In the genomic region with DNA sequence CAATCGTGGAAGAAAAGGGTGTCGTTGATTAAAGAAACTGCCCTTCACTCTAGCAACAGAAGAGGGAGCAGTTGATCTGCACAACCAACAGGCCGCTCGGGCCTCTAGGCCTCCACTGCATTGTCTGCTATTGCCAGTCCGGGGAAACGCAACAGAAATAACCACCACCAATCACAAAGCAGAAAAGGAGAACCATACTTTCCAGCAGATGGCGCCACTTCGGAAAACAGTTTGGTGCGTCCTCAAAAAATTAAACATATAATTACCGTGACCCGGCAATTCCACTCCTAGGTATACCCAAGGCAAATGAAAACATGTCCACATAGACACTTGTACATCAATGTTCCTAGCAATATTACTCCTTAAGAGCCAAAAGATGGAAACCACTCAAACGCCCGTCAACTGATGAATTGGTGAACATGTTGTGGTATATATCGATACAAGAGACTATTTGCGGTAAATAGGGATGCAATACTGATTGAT, we compare ENCODE assay signal across 8 cellular contexts.
A peak's percentile ranks its signal among the peaks of the same experiment; 100 is the strongest.
DNase-seq lines count a peak whose midpoint lies in the region; ATAC-seq, FAIRE-seq and TF ChIP-seq lines count a peak whose summit lies in the region.

No MANE protein-coding gene starts in this region.

- H2BK15ac ChIP-seq in neuronal stem cell (ENCODE audit: low read length), result no peak overlapping the region

- TF ChIP-seq CTCF in BE2C (IDR thresholded peaks at IDR 0.05; ENCODE audit: low read depth, low read length) (peak; percentile 93), WI38 (IDR thresholded peaks at IDR 0.05; ENCODE audit: low read depth, low read length) (peak; percentile 69), fibroblast of villous mesenchyme (IDR thresholded peaks at IDR 0.05; ENCODE audit: insufficient read depth, low read depth, low read length) (peak; percentile 93)

- no peak overlapping the region for H3K14ac ChIP-seq in neuronal stem cell (ENCODE audit: low read length)

- DNase-seq in BE2C, result peak; percentile 86
- DNase-seq in GM19239 (ENCODE audit: insufficient read length, low spot score), result peak; percentile 22
- peak; percentile 25 for DNase-seq in NCI-H2107 (lab: John Stamatoyannopoulos, UW)
- peak; percentile 92 for DNase-seq in fibroblast of villous mesenchyme (ENCODE audit: low read depth)
- peak; percentile 64 for DNase-seq in neuronal stem cell (ENCODE audit: low spot score)

- H3K4me3 ChIP-seq in BE2C (ENCODE audit: low read depth, low read length) (no peak overlapping the region), WI38 (ENCODE audit: low read depth, low read length) (no peak overlapping the region), fibroblast of villous mesenchyme (ENCODE audit: low read depth, low read length) (no peak overlapping the region), neuronal stem cell (ENCODE audit: low read length in 2 of 2) (no peak overlapping the region)

- H3K4me2 ChIP-seq in neuronal stem cell (ENCODE audit: insufficient read depth, low read length, poor library complexity, severe bottlenecking), result no peak overlapping the region

- H3K27me3 ChIP-seq in BE2C, result no peaks in the 10 kb centered on the region
- H3K27me3 ChIP-seq in neuronal stem cell (ENCODE audit: control insufficient read depth in 3 of 3, insufficient read depth in 3 of 3, low read depth in 1 of 3, low read length in 3 of 3), result peaks cover 0 to 3% (median 0%) of the 10 kb centered on the region in 3 experiments

- H2BK120ac ChIP-seq in neuronal stem cell (ENCODE audit: low read depth, low read length), result no peak overlapping the region

- no peak overlapping the region for H3K4ac ChIP-seq in neuronal stem cell (ENCODE audit: low read length)

- H3K23ac ChIP-seq in neuronal stem cell (ENCODE audit: low read depth, low read length, poor library complexity), result no peak overlapping the region

- no CpG with 5 or more reads among the region's 15 CpGs for WGBS in neuronal stem cell (ENCODE audit: extremely low coverage in 2 of 2, insufficient read length in 2 of 2, insufficient replicate concordance in 1 of 2), 2 donors

- no peak overlapping the region for H2AK5ac ChIP-seq in neuronal stem cell (ENCODE audit: low read depth, low read length)

- no peak for FAIRE-seq in GM19239 (lab: Jason Lieb, UNC)

- H3K4me1 ChIP-seq in BE2C (no peaks in the 10 kb centered on the region), neuronal stem cell (ENCODE audit: control insufficient read depth in 2 of 2, insufficient read depth in 1 of 2, low read depth in 1 of 2, low read length in 2 of 2) (peaks cover 0 to 7% of the 10 kb centered on the region in 2 donors)

- no peaks in the 10 kb centered on the region for H3K9me3 ChIP-seq in BE2C
- H3K9me3 ChIP-seq in neuronal stem cell (replicated peaks in 1 of 2; ENCODE audit: control insufficient read depth in 2 of 2, insufficient read depth in 1 of 2, low read depth in 1 of 2, low read length in 2 of 2), result no peaks in the 10 kb centered on the region

- ATAC-seq in HG03439 (IDR thresholded peaks at IDR 0.05; ENCODE audit: unreplicated experiment) (no peak), HG02852 (IDR thresholded peaks at IDR 0.05; ENCODE audit: unreplicated experiment) (no peak)

- no peak overlapping the region for H3K18ac ChIP-seq in neuronal stem cell (ENCODE audit: low read length)

- H3K9ac ChIP-seq in neuronal stem cell (ENCODE audit: low read depth, low read length, poor library complexity), result no peak overlapping the region

- no peak overlapping the region for H2BK5ac ChIP-seq in neuronal stem cell (ENCODE audit: low read length)

- no peak overlapping the region for H3K27ac ChIP-seq in neuronal stem cell (replicated peaks; ENCODE audit: low read length)

- H3K36me3 ChIP-seq in BE2C (no peaks in the 10 kb centered on the region), neuronal stem cell (replicated peaks in 1 of 2; ENCODE audit: control insufficient read depth in 2 of 2, insufficient read depth in 2 of 2, low read length in 2 of 2) (no peaks in the 10 kb centered on the region)

- H2BK12ac ChIP-seq in neuronal stem cell (ENCODE audit: low read length), result no peak overlapping the region

- H4K8ac ChIP-seq in neuronal stem cell (ENCODE audit: low read depth, low read length), result no peak overlapping the region

- H4K91ac ChIP-seq in neuronal stem cell (ENCODE audit: low read depth, low read length, poor library complexity), result no peak overlapping the region

- H3K79me1 ChIP-seq in neuronal stem cell (ENCODE audit: low read depth, low read length), result peaks cover 2% of the 10 kb centered on the region

- no peak overlapping the region for H2AFZ ChIP-seq in neuronal stem cell (ENCODE audit: low read length)

Comparison
In these comparisons a context has a peak if more than half of its experiments do, and no peak if none do; other contexts are left out.
1. DNase-seq: peak in every context shown above with its lines; median percentile 92 in fibroblast of villous mesenchyme; 86 in BE2C; 64 in neuronal stem cell; 25 in NCI-H2107; 22 in GM19239.